Comparison of ENCODE assay signal across 12 cellular contexts in genomic region chr1:229023651-229024295, GRCh38.
DNase-seq lines count a peak whose midpoint lies in the region; ATAC-seq and TF ChIP-seq lines count a peak whose summit lies in the region.
"Had no signal": no experiment of that assay in that cellular context is flagged by ENCODE, and none has a peak within 500 bp of the region (broad histone marks: within the 10 kb centered on the region; RNA-seq: fewer than 3 reads in every experiment).

No MANE protein-coding gene starts in this region.

- H3K27ac ChIP-seq in left lung = peak overlapping the region in 1 of 2 donors; percentile 90

- no peaks in the 10 kb centered on the region for H3K36me3 Mint-ChIP-seq in activated T-cell treated with anti-CD3 and anti-CD28 coated beads, Interleukin-2, amount 50 U/mL, for 24 hours (ENCODE audit: low read depth)
- H3K36me3 Mint-ChIP-seq: activated naive CD4-positive, alpha-beta T cell treated with anti-CD3 and anti-CD28 coated beads, Interleukin-2, amount 50 U/mL, for 72 hours had no signal

- peaks cover 0 to 59% of the 10 kb centered on the region in 2 donors for H3K4me1 ChIP-seq in left lung

- H3K4me1 Mint-ChIP-seq in activated T-cell treated with anti-CD3 and anti-CD28 coated beads, Interleukin-2, amount 50 U/mL, for 24 hours (ENCODE audit: low read depth) = peaks cover 15% of the 10 kb centered on the region

- H3K27ac Mint-ChIP-seq in activated T-cell treated with anti-CD3 and anti-CD28 coated beads, Interleukin-2, amount 50 U/mL, for 24 hours = no peak overlapping the region
- H3K27ac Mint-ChIP-seq: activated B cell treated with CpG ODN at 0.5 μM for 24 hours; activated naive CD4-positive, alpha-beta T cell treated with anti-CD3 and anti-CD28 coated beads, Interleukin-2, amount 50 U/mL, for 72 hours had no signal

- TF ChIP-seq CTCF in left lung (IDR thresholded peaks at IDR 0.05) (no peak), GM13977 (IDR thresholded peaks at IDR 0.05; ENCODE audit: extremely low read depth, insufficient read depth, missing control alignments) (no peak)

- H3K4me3 ChIP-seq in left lung = no peak overlapping the region
- H3K4me3 ChIP-seq: MG63 had no signal

- peak; percentile 31 for ATAC-seq in left lung
- ATAC-seq: activated naive CD4-positive, alpha-beta T cell treated with anti-CD3 and anti-CD28 coated beads, Interleukin-2, amount 50 U/mL, for 72 hours had no signal

- no peaks in the 10 kb centered on the region for H3K27me3 ChIP-seq in left lung
- H3K27me3 ChIP-seq: MG63 had no signal

- no peak overlapping the region for H3K4me3 Mint-ChIP-seq in activated T-cell treated with anti-CD3 and anti-CD28 coated beads, Interleukin-2, amount 50 U/mL, for 24 hours
- H3K4me3 Mint-ChIP-seq: activated B cell treated with CpG ODN at 0.5 μM for 24 hours; central memory CD8-positive, alpha-beta T cell had no signal

- H3K36me3 ChIP-seq in left lung = no peaks in the 10 kb centered on the region
- H3K36me3 ChIP-seq: MG63 had no signal

- in situ Hi-C loops in GM13977 (cut with MboI; ENCODE audit: low pct_unique_long_range_greater_than_20kb, low sequenced_read_pairs, unreplicated experiment) = no loop called here

- peak; percentile 18 for DNase-seq in activated T-cell treated with anti-CD3 and anti-CD28 coated beads, Interleukin-2, amount 50 U/mL, for 24 hours
- DNase-seq in activated T-cell treated with anti-CD3 and anti-CD28 coated beads, Interleukin-2, amount 50 U/mL, for 1 hour = no peak
- peak; percentile 88 for DNase-seq in cerebellar cortex (ENCODE audit: low spot score)
- peak in 1 of 2 donors; percentile 70 for DNase-seq in left lung
- no peak for DNase-seq in middle frontal gyrus (ENCODE audit: extremely low spot score, low spot score)
- DNase-seq in T-helper 2 cell = no peak
- no peak for DNase-seq in SK-N-DZ (ENCODE audit: low spot score)
- no peak for DNase-seq in GM13977 (ENCODE audit: low spot score)
- DNase-seq: activated B cell treated with CpG ODN at 0.5 μM for 24 hours had no signal

- H3K9me3 ChIP-seq in left lung = no peaks in the 10 kb centered on the region
- H3K9me3 ChIP-seq: MG63 had no signal

- intact Hi-C loops in left lung (cut with DNase I) = no loop called here

- H3K9me3 Mint-ChIP-seq in activated T-cell treated with anti-CD3 and anti-CD28 coated beads, Interleukin-2, amount 50 U/mL, for 24 hours = no peaks in the 10 kb centered on the region
- H3K9me3 Mint-ChIP-seq: activated B cell treated with CpG ODN at 0.5 μM for 24 hours; activated naive CD4-positive, alpha-beta T cell treated with anti-CD3 and anti-CD28 coated beads, Interleukin-2, amount 50 U/mL, for 72 hours; central memory CD8-positive, alpha-beta T cell had no signal

- no peaks in the 10 kb centered on the region for H3K27me3 Mint-ChIP-seq in activated T-cell treated with anti-CD3 and anti-CD28 coated beads, Interleukin-2, amount 50 U/mL, for 24 hours
- H3K27me3 Mint-ChIP-seq: central memory CD8-positive, alpha-beta T cell had no signal

Comparison
In these comparisons a context has a peak if more than half of its experiments do, and no peak if none do; other contexts are left out.
1. DNase-seq: peak in activated T-cell treated with anti-CD3 and anti-CD28 coated beads, Interleukin-2, amount 50 U/mL, for 24 hours (single experiment) and cerebellar cortex (single experiment); none in activated T-cell treated with anti-CD3 and anti-CD28 coated beads, Interleukin-2, amount 50 U/mL, for 1 hour (single experiment), middle frontal gyrus (single experiment), T-helper 2 cell (0 of 5), SK-N-DZ (single experiment) and GM13977 (single experiment).